Comparison of ENCODE assay signal across 23 cellular contexts in the genomic region with DNA sequence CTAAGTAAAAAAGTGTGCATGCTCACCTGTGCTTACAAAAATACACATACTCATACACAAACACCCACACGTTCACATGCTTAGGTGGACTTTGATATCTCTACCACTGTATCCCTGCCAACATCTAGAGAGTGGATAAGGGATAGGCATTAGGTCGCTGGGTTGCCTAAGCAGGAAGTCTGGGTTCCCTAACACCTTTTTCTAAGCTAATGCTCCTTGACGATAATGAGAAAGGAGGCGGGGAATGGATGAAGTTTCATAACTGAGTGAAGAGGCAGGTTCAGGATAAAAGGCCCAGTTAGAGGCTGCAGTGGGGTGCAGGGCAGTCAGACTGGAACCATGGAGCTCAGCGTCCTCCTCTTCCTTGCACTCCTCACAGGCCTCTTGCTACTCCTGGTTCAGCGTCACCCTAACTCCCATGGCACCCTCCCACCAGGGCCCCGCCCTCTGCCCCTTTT. TPM values are rescaled to one million over a fixed set of nuclear protein-coding genes. Genes with fewer than 3 reads are reported as not detected.
DNase-seq lines count a peak whose midpoint lies in the region; ATAC-seq and TF ChIP-seq lines count a peak whose summit lies in the region.
"Had no signal": no experiment of that assay in that cellular context is flagged by ENCODE, and none has a peak within 500 bp of the region (broad histone marks: within the 10 kb centered on the region; RNA-seq: fewer than 3 reads in every experiment).

No MANE protein-coding gene starts in this region.

- H3K27ac ChIP-seq in cardiac muscle cell = peak overlapping the region; percentile 64
- peak overlapping the region; percentile 51 to 52 for H3K27ac ChIP-seq in mucosa of rectum (ENCODE audit: low read depth in 2 of 2, low read length in 2 of 2)
- H3K27ac ChIP-seq in upper lobe of right lung = peak overlapping the region; percentile 80
- H3K27ac ChIP-seq: BLaER1 had no signal

- no peak for TF ChIP-seq CTCF in cardiac muscle cell (IDR thresholded peaks at IDR 0.05; ENCODE audit: low read depth, low read length)
- TF ChIP-seq CTCF in upper lobe of right lung (IDR thresholded peaks at IDR 0.05) = no peak

- H3K27me3 ChIP-seq in cardiac muscle cell (no peaks in the 10 kb centered on the region), mucosa of rectum (ENCODE audit: control insufficient read depth in 2 of 2, insufficient read depth in 2 of 2, low read length in 2 of 2) (no peaks in the 10 kb centered on the region), upper lobe of right lung (no peaks in the 10 kb centered on the region)
- H3K27me3 ChIP-seq: BLaER1, Peyer's patch had no signal

- no peaks in the 10 kb centered on the region for H3K36me3 Mint-ChIP-seq in activated T-helper 17 cell treated with anti-CD3 and anti-CD28 coated beads, Interleukin-2, amount 50 U/mL, for 72 hours (ENCODE audit: low read depth)
- H3K36me3 Mint-ChIP-seq: IgD-negative memory B cell had no signal

- ATAC-seq in left lobe of liver = peak; percentile 58
- ATAC-seq in upper lobe of right lung = peak; percentile 86
- ATAC-seq in activated T-helper 17 cell treated with anti-CD3 and anti-CD28 coated beads, Interleukin-2, amount 50 U/mL, for 72 hours (replicated peaks) = no peak
- ATAC-seq in GM21576 (IDR thresholded peaks at IDR 0.05; ENCODE audit: unreplicated experiment) = no peak
- ATAC-seq: GM23338, Right ventricle myocardium inferior had no signal

- H3K9me3 ChIP-seq in cardiac muscle cell (ENCODE audit: low read depth) = no peaks in the 10 kb centered on the region
- H3K9me3 ChIP-seq in mucosa of rectum (ENCODE audit: control insufficient read depth in 2 of 2, low read length in 2 of 2) = no peaks in the 10 kb centered on the region
- peaks cover 3% of the 10 kb centered on the region for H3K9me3 ChIP-seq in upper lobe of right lung

- no peaks in the 10 kb centered on the region for H3K4me1 Mint-ChIP-seq in activated T-helper 17 cell treated with anti-CD3 and anti-CD28 coated beads, Interleukin-2, amount 50 U/mL, for 72 hours
- H3K4me1 Mint-ChIP-seq: CD8-positive, alpha-beta memory T cell; GM23338; IgD-negative memory B cell had no signal

- H3K27ac Mint-ChIP-seq in activated T-helper 17 cell treated with anti-CD3 and anti-CD28 coated beads, Interleukin-2, amount 50 U/mL, for 72 hours = no peak overlapping the region
- H3K27ac Mint-ChIP-seq: GM23338, IgD-negative memory B cell had no signal

- no peak overlapping the region for H3K4me3 ChIP-seq in cardiac muscle cell
- peak overlapping the region in 1 of 2 donors; percentile 20 for H3K4me3 ChIP-seq in mucosa of rectum (ENCODE audit: low read length in 2 of 2)
- peak overlapping the region; percentile 50 for H3K4me3 ChIP-seq in upper lobe of right lung
- H3K4me3 ChIP-seq: BLaER1, GM23338, Peyer's patch had no signal

- intact Hi-C loops in cardiac septum (cut with DNase I) (no loop called here), upper lobe of right lung (cut with DNase I) (no loop called here)

- peaks cover 16% of the 10 kb centered on the region for H3K27me3 Mint-ChIP-seq in activated T-helper 17 cell treated with anti-CD3 and anti-CD28 coated beads, Interleukin-2, amount 50 U/mL, for 72 hours

- H3K9ac ChIP-seq in mucosa of rectum (ENCODE audit: low read depth in 1 of 2, low read length in 2 of 2) = peak overlapping the region in 1 of 2 donors; percentile 30
- H3K9ac ChIP-seq: BLaER1 had no signal

- peaks cover 5% of the 10 kb centered on the region for H3K9me3 Mint-ChIP-seq in activated T-helper 17 cell treated with anti-CD3 and anti-CD28 coated beads, Interleukin-2, amount 50 U/mL, for 72 hours

- no peak overlapping the region for H3K4me3 Mint-ChIP-seq in activated T-helper 17 cell treated with anti-CD3 and anti-CD28 coated beads, Interleukin-2, amount 50 U/mL, for 72 hours
- H3K4me3 Mint-ChIP-seq: CD8-positive, alpha-beta memory T cell; GM23338 had no signal

- DNase-seq in cardiac muscle cell (ENCODE audit: low read depth in 1 of 2, low spot score in 1 of 2) (no peak), cardiac septum (ENCODE audit: low spot score) (no peak), left lobe of liver (ENCODE audit: low spot score) (peak; percentile 73), upper lobe of right lung (peak; percentile 86), NOMO-1 (lab: John Stamatoyannopoulos, UW; ENCODE audit: unreplicated experiment in 2 of 2) (no peak)
- DNase-seq: 8988T; CD8-positive, alpha-beta memory T cell; DND-41; Kasumi-1; NCI-H1105; NCI-H1694; NCI-H2107; NCI-H2227 treated with DMSO at 0.1 percent for 48 hours; NCI-H524 had no signal

- H3K36me3 ChIP-seq in cardiac muscle cell = no peaks in the 10 kb centered on the region
- H3K36me3 ChIP-seq in mucosa of rectum (ENCODE audit: control insufficient read depth in 2 of 2, insufficient read depth in 2 of 2, low read length in 2 of 2) = no peaks in the 10 kb centered on the region
- H3K36me3 ChIP-seq in upper lobe of right lung = no peaks in the 10 kb centered on the region
- H3K36me3 ChIP-seq: BLaER1, Peyer's patch had no signal

- H3K4me1 ChIP-seq in cardiac muscle cell (ENCODE audit: low read depth) (peaks cover 25% of the 10 kb centered on the region), mucosa of rectum (ENCODE audit: control insufficient read depth in 2 of 2, insufficient read depth in 2 of 2, low read length in 2 of 2) (peaks cover 12 to 31% of the 10 kb centered on the region in 2 donors), upper lobe of right lung (peaks cover 8% of the 10 kb centered on the region)
- H3K4me1 ChIP-seq: BLaER1 had no signal

RNA-seq across cellular contexts. Expression of a gene that starts 41.9 kb away (rescaled TPM):
- total RNA-seq in cardiac muscle cell (not detected in 2 replicates), cardiac septum (not detected), left lobe of liver (485 TPM), upper lobe of right lung (1.7 TPM)
- not detected in 2 replicates for polyA plus RNA-seq in cardiac muscle cell
- total RNA-seq in activated T-helper 17 cell treated with anti-CD3 and anti-CD28 coated beads, Interleukin-2, amount 50 U/mL, for 72 hours = not detected
- total RNA-seq: CD8-positive, alpha-beta memory T cell; GM23338; HT1080; Peyer's patch; Right ventricle myocardium inferior had no signal
- polyA plus RNA-seq: CD8-positive, alpha-beta memory T cell; GM23338; IgD-negative memory B cell had no signal

Comparison
In these comparisons a context has a peak if more than half of its experiments do, and no peak if none do; other contexts are left out.
1. DNase-seq: peak in left lobe of liver (single experiment) and upper lobe of right lung (single experiment); none in cardiac muscle cell (0 of 2), cardiac septum (single experiment) and NOMO-1 (0 of 2).
2. ATAC-seq: peak in left lobe of liver (single experiment) and upper lobe of right lung (single experiment); none in activated T-helper 17 cell treated with anti-CD3 and anti-CD28 coated beads, Interleukin-2, amount 50 U/mL, for 72 hours (single experiment) and GM21576 (single experiment).
3. RNA of a gene that starts 41.9 kb away (total RNA-seq): 485 TPM in left lobe of liver (single experiment); 1.7 TPM in upper lobe of right lung (single experiment), not detected in activated T-helper 17 cell treated with anti-CD3 and anti-CD28 coated beads, Interleukin-2, amount 50 U/mL, for 72 hours, not detected in cardiac muscle cell and not detected in cardiac septum (single experiment); every median in the first group is over 100 times any median in the second.
4. Peak in every context shown above with its lines, with median percentiles within 50 percentile points of each other: H3K27ac ChIP-seq.